Comparison of ENCODE assay signal across 1 cellular context in genomic region chr1:161020573-161021167, GRCh38.
TF ChIP-seq lines count a peak whose summit lies in the region.

Gene F11R (minus strand): TSS chr1:161021152. CDS start chr1:161021073, 79 bp downstream.

TF ChIP-seq in HepG2, 621 proteins besides CTCF, POLR2A, EP300 and RAD21 (continued from another document and continues in another):
- TF ChIP-seq ETS1 (CRISPR knock-in tag; IDR thresholded peaks at IDR 0.05) (0 out of 2 replicates have a peak, but pooled peaks have one; percentile 85), KLF9 (CRISPR knock-in tag; IDR thresholded peaks at IDR 0.05; ENCODE audit: low read depth) (no peak), TFE3 (CRISPR knock-in tag; IDR thresholded peaks at IDR 0.05) (no peak), MYC (CRISPR knock-in tag; IDR thresholded peaks at IDR 0.05; ENCODE audit: borderline replicate concordance) (peak; percentile 33; the same call in 1 of the 2 replicates), ATF6 (CRISPR knock-in tag; conservative IDR thresholded peaks at IDR 0.05) (no peak), IRF1 (CRISPR knock-in tag; IDR thresholded peaks at IDR 0.05; ENCODE audit: low read depth) (no peak), ZNF484 (CRISPR knock-in tag; IDR thresholded peaks at IDR 0.05; ENCODE audit: borderline replicate concordance, low read depth) (no peak), NR3C1 (CRISPR knock-in tag; IDR thresholded peaks at IDR 0.05) (no peak), ZNF580 (CRISPR knock-in tag; IDR thresholded peaks at IDR 0.05; ENCODE audit: borderline replicate concordance, low read depth) (no peak), XBP1 (CRISPR knock-in tag; IDR thresholded peaks at IDR 0.05) (no peak), TARDBP (CRISPR knock-in tag; IDR thresholded peaks at IDR 0.05) (no peak), ZFY (CRISPR knock-in tag; IDR thresholded peaks at IDR 0.05) (peak; percentile 64), ETV5 (CRISPR knock-in tag; IDR thresholded peaks at IDR 0.05; ENCODE audit: borderline replicate concordance) (no peak), ZNF709 (CRISPR knock-in tag; IDR thresholded peaks at IDR 0.05) (no peak), HMG20A (CRISPR knock-in tag; IDR thresholded peaks at IDR 0.05; ENCODE audit: borderline replicate concordance) (no peak), ZNF747 (CRISPR knock-in tag; IDR thresholded peaks at IDR 0.05; ENCODE audit: borderline replicate concordance) (peak; percentile 40; the same call in 1 of the 2 replicates), MBNL3 (CRISPR knock-in tag; conservative IDR thresholded peaks at IDR 0.05) (no peak), CBX2 (IDR thresholded peaks at IDR 0.05; ENCODE audit: low read depth, low read length) (no peak), CBX2 (CRISPR knock-in tag; IDR thresholded peaks at IDR 0.05; ENCODE audit: low read depth) (no peak), RNF2 (conservative IDR thresholded peaks at IDR 0.05; ENCODE audit: low read depth) (no peak), PBX2 (CRISPR knock-in tag; IDR thresholded peaks at IDR 0.05) (no peak), GLMP (CRISPR knock-in tag; IDR thresholded peaks at IDR 0.05; ENCODE audit: borderline replicate concordance) (no peak), DBP (CRISPR knock-in tag; IDR thresholded peaks at IDR 0.05; ENCODE audit: not compliant biosample characterization) (no peak), PHB2 (IDR thresholded peaks at IDR 0.05; ENCODE audit: partially characterized antibody) (no peak), SP140L (CRISPR knock-in tag; IDR thresholded peaks at IDR 0.05; ENCODE audit: borderline replicate concordance) (no peak), YEATS4 (CRISPR knock-in tag; IDR thresholded peaks at IDR 0.05; ENCODE audit: borderline replicate concordance) (peak; percentile 80), E2F2 (CRISPR knock-in tag; IDR thresholded peaks at IDR 0.05; ENCODE audit: borderline replicate concordance) (no peak), ZC3H4 (CRISPR knock-in tag; IDR thresholded peaks at IDR 0.05; ENCODE audit: borderline replicate concordance) (no peak), BRCA1 (CRISPR knock-in tag; IDR thresholded peaks at IDR 0.05) (peak; percentile 71; the same call in 1 of the 2 replicates), MNT (IDR thresholded peaks at IDR 0.05) (no peak), ZNF850 (CRISPR knock-in tag; conservative IDR thresholded peaks at IDR 0.05) (no peak), ZNF160 (CRISPR knock-in tag; IDR thresholded peaks at IDR 0.05) (peak; percentile 46; the same call in 1 of the 2 replicates), ZNF207 (IDR thresholded peaks at IDR 0.05; ENCODE audit: borderline replicate concordance) (no peak), AGO2 (optimal IDR thresholded peaks at IDR 0.05; ENCODE audit: low read depth, low read length) (peak; percentile 29), HNF1B (CRISPR knock-in tag; IDR thresholded peaks at IDR 0.05) (0 out of 2 replicates have a peak, but pooled peaks have one; percentile 37), ZHX2 (IDR thresholded peaks at IDR 0.05; ENCODE audit: low read depth) (no peak; the same call in 1 of the 2 replicates), ZHX2 (CRISPR knock-in tag; IDR thresholded peaks at IDR 0.05; ENCODE audit: borderline replicate concordance) (0 out of 2 replicates have a peak, but pooled peaks have one; percentile 28), ZNF441 (CRISPR knock-in tag; IDR thresholded peaks at IDR 0.05; ENCODE audit: borderline replicate concordance) (no peak; the same call in 1 of the 2 replicates)
